ENCODE assay signal across 23 cellular contexts in genomic region chr14:32364941-32365340, GRCh38.
"Had no signal": no experiment of that assay in that cellular context is flagged by ENCODE, and none has a peak within 500 bp of the region (broad histone marks: within the 10 kb centered on the region; RNA-seq: fewer than 3 reads in every experiment).

No MANE protein-coding gene starts in this region.

- DNase-seq: activated CD4-positive, alpha-beta T cell treated with anti-CD3 and anti-CD28 coated beads, Interleukin-2, amount 10 ng/mL, durations not matched to agents 7 days and 5 days; activated CD4-positive, CD25-positive, alpha-beta regulatory T cell; activated CD8-positive, alpha-beta T cell treated with anti-CD3 and anti-CD28 coated beads, Interleukin-2, amount 10 ng/mL, durations not matched to agents 7 days and 5 days; activated naive CD4-positive, alpha-beta T cell treated with anti-CD3 and anti-CD28 coated beads for 36 hours; activated T-cell treated with anti-CD3 and anti-CD28 coated beads, Interleukin-2, amount 50 U/mL, for 24 hours; effector memory CD4-positive, alpha-beta T cell; esophagus squamous epithelium; nephron progenitor cell; nucleus accumbens; retina; stimulated activated CD4-positive, alpha-beta T cell treated with anti-CD3 and anti-CD28 coated beads, Interleukin-12 subunit alpha, Interleukin-12 subunit beta, amount 100 ng/mL, for 4 hours; stimulated activated CD4-positive, alpha-beta T cell treated with anti-CD3 and anti-CD28 coated beads, Interleukin-1b, Interleukin-23, amount 100 ng/mL, for 48 hours; stimulated activated CD8-positive, alpha-beta memory T cell treated with anti-CD3 and anti-CD28 coated beads, Interleukin-4, amount 100 ng/mL, for 48 hours; stimulated activated naive CD4-positive, alpha-beta T cell; T-cell; T-helper 9 cell; tibial artery; uterus had no signal

- H3K9me3 Mint-ChIP-seq: activated CD4-positive, alpha-beta T cell treated with anti-CD3 and anti-CD28 coated beads, Interleukin-2, amount 10 ng/mL, durations not matched to agents 7 days and 5 days; activated naive CD4-positive, alpha-beta T cell treated with anti-CD3 and anti-CD28 coated beads for 36 hours; activated T-cell treated with anti-CD3 and anti-CD28 coated beads, Interleukin-2, amount 50 U/mL, for 24 hours; activated T-helper 2 cell treated with anti-CD3 and anti-CD28 coated beads, Interferon-gamma antibody, Interleukin-2, Interleukin-4, amounts not matched to agents 10 μg/mL and 5 μg/mL and 100 μg/mL, durations not matched to agents 14 hours and 24 hours and 36 hours; dendritic cell treated with granulocyte-macrophage colony-stimulating factor and Interleukin-4, amounts not matched to agents 40 ng/mL and 50 ng/mL, for 4 days; nephron progenitor cell; T-cell had no signal

- H3K4me1 Mint-ChIP-seq: activated CD4-positive, alpha-beta T cell treated with anti-CD3 and anti-CD28 coated beads, Interleukin-2, amount 10 ng/mL, durations not matched to agents 7 days and 5 days; T-cell had no signal

- H3K36me3 Mint-ChIP-seq: T-cell had no signal

- H3K27me3 ChIP-seq: breast epithelium, esophagus squamous epithelium, tibial artery, uterus had no signal

- H3K4me3 Mint-ChIP-seq: activated CD4-positive, alpha-beta T cell treated with anti-CD3 and anti-CD28 coated beads, Interleukin-2, amount 10 ng/mL, durations not matched to agents 7 days and 5 days; activated CD8-positive, alpha-beta T cell treated with anti-CD3 and anti-CD28 coated beads, Interleukin-2, amount 10 ng/mL, durations not matched to agents 7 days and 5 days; activated naive CD4-positive, alpha-beta T cell treated with anti-CD3 and anti-CD28 coated beads for 36 hours; activated T-cell treated with anti-CD3 and anti-CD28 coated beads, Interleukin-2, amount 50 U/mL, for 24 hours; dendritic cell treated with granulocyte-macrophage colony-stimulating factor and Interleukin-4, amounts not matched to agents 40 ng/mL and 50 ng/mL, for 4 days; nephron progenitor cell; T-cell had no signal

- H3K4me3 ChIP-seq: breast epithelium, esophagus squamous epithelium, lung, tibial artery, uterus had no signal

- H3K27ac ChIP-seq: tibial artery, uterus had no signal

- H3K36me3 ChIP-seq: breast epithelium, esophagus squamous epithelium, tibial artery, uterus had no signal

- H3K27ac Mint-ChIP-seq: activated CD4-positive, alpha-beta T cell treated with anti-CD3 and anti-CD28 coated beads, Interleukin-2, amount 10 ng/mL, durations not matched to agents 7 days and 5 days; activated CD8-positive, alpha-beta T cell treated with anti-CD3 and anti-CD28 coated beads, Interleukin-2, amount 10 ng/mL, durations not matched to agents 7 days and 5 days; activated naive CD4-positive, alpha-beta T cell treated with anti-CD3 and anti-CD28 coated beads for 36 hours; activated T-cell treated with anti-CD3 and anti-CD28 coated beads, Interleukin-2, amount 50 U/mL, for 24 hours; activated T-helper 2 cell treated with anti-CD3 and anti-CD28 coated beads, Interferon-gamma antibody, Interleukin-2, Interleukin-4, amounts not matched to agents 10 μg/mL and 5 μg/mL and 100 μg/mL, durations not matched to agents 14 hours and 24 hours and 36 hours; dendritic cell treated with granulocyte-macrophage colony-stimulating factor and Interleukin-4, amounts not matched to agents 40 ng/mL and 50 ng/mL, for 4 days; T-cell had no signal

- H3K27me3 Mint-ChIP-seq: activated CD4-positive, alpha-beta T cell treated with anti-CD3 and anti-CD28 coated beads, Interleukin-2, amount 10 ng/mL, durations not matched to agents 7 days and 5 days; dendritic cell treated with granulocyte-macrophage colony-stimulating factor and Interleukin-4, amounts not matched to agents 40 ng/mL and 50 ng/mL, for 4 days; T-cell had no signal

- H3K9me3 ChIP-seq: breast epithelium, esophagus squamous epithelium, tibial artery, uterus had no signal

- ATAC-seq: activated CD8-positive, alpha-beta T cell treated with anti-CD3 and anti-CD28 coated beads, Interleukin-2, amount 10 ng/mL, durations not matched to agents 7 days and 5 days; left lobe of liver; T-cell had no signal
